In the genomic region with DNA sequence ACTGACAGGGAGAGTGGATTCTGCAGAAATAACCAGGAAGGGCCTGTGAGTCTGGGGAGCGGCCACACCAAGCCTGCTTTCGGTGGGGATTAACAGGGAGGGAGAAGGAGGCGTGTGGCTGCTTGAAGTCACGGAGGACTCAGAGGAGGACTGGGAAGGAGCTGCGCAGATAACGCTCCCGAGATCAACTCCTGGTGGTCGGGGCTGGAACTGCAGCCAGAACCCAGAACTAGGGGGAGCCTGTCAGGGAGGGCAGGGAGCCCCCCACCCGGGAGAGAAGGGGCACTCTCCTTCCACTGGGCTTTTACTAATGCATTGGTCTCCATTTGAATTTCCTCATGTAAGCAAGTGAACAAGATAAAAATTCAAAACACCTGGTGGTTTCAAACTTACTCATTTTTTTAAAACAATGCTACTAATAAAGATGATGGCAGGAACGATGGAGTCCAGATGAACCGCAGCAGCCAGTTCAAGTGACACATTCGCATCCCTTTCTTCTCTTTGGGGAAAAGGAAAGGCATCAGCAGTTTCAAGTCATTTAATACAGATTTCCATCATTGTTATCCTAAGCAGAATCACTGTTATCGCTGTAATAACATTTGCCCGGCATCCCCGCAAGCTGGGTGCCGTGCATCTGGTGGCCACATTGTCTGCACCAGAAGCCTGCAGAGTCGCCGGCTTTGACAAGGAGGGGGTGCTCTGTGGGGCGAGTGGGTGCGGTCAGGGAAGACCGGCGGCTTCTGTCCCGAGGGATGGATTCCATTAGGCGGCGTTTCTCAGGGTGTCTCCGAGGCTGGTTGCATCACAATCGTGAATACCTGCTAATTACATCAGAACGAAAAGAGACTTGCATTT, we compare ENCODE assay signal across 8 cellular contexts.
DNase-seq lines count a peak whose midpoint lies in the region; TF ChIP-seq lines count a peak whose summit lies in the region.

No MANE protein-coding gene starts in this region.

- peaks cover 2% of the 10 kb centered on the region for H3K4me1 Mint-ChIP-seq in T-helper 2 cell treated with Interferon-gamma antibody and Interleukin-4, amounts not matched to agents 5 μg/mL and 100 μg/mL, for 36 hours (ENCODE audit: low read depth)

- H3K4me3 ChIP-seq in ACC112 (ENCODE audit: low read depth, low read length): peak overlapping the region; percentile 70
- H3K4me3 ChIP-seq in H7 (ENCODE audit: insufficient read depth, low read depth, low read length): no peak overlapping the region
- H3K4me3 ChIP-seq in mammary epithelial cell (replicated peaks in 1 of 3; ENCODE audit: insufficient read depth in 1 of 3, low read depth in 2 of 3, low read length in 3 of 3): no peak overlapping the region

- no peaks in the 10 kb centered on the region for H3K36me3 Mint-ChIP-seq in T-helper 2 cell treated with Interferon-gamma antibody and Interleukin-4, amounts not matched to agents 5 μg/mL and 100 μg/mL, for 36 hours (ENCODE audit: low read depth)

- no TSS peak for BruUV-seq in mammary epithelial cell (replicated peaks; lab: Mats Ljungman, UMichigan)

- no peaks in the 10 kb centered on the region for H3K27me3 ChIP-seq in ACC112 (ENCODE audit: insufficient read depth, low read length)
- H3K27me3 ChIP-seq in H7 (ENCODE audit: control insufficient read depth, insufficient read depth, low read length): no peaks in the 10 kb centered on the region; the same call in 1 of the 2 replicates
- H3K27me3 ChIP-seq in mammary epithelial cell (ENCODE audit: insufficient read depth, low read length): no peaks in the 10 kb centered on the region

- no peak overlapping the region for H3K4me3 Mint-ChIP-seq in T-helper 2 cell treated with Interferon-gamma antibody and Interleukin-4, amounts not matched to agents 5 μg/mL and 100 μg/mL, for 36 hours

- H2AFZ ChIP-seq in ACC112 (ENCODE audit: low read length, unreplicated experiment) (peak overlapping the region; percentile 32), mammary epithelial cell (ENCODE audit: low read depth, low read length) (peak overlapping the region; percentile 73)

- no peaks in the 10 kb centered on the region for H3K9me3 ChIP-seq in mammary epithelial cell (replicated peaks; ENCODE audit: insufficient read depth, low read length)

- WGBS in mammary epithelial cell (ENCODE audit: low coverage, missing lambda C conversion rate): 26% methylated on average over 26 of the region's 28 CpGs

- no peaks in the 10 kb centered on the region for H4K20me1 ChIP-seq in mammary epithelial cell (ENCODE audit: insufficient read depth, low read length)

- peaks cover 21% of the 10 kb centered on the region for H3K27me3 Mint-ChIP-seq in T-helper 2 cell treated with Interferon-gamma antibody and Interleukin-4, amounts not matched to agents 5 μg/mL and 100 μg/mL, for 36 hours (ENCODE audit: low read depth)

- H3K27ac Mint-ChIP-seq in T-helper 2 cell treated with Interferon-gamma antibody and Interleukin-4, amounts not matched to agents 5 μg/mL and 100 μg/mL, for 36 hours: no peak overlapping the region

- TF ChIP-seq CTCF in mammary epithelial cell (conservative IDR thresholded peaks at IDR 0.05 in 1 of 2, IDR thresholded peaks at IDR 0.05 in 1 of 2; ENCODE audit: extremely low read depth in 1 of 2, insufficient read depth in 1 of 2, low read depth in 1 of 2, low read length in 2 of 2): peak; percentile 66 to 85

- DNase-seq in H7 (peak; percentile 91), mammary epithelial cell (peak; percentile 39), left kidney (ENCODE audit: low read depth, low spot score) (peak; percentile 74), NCI-H1092 treated with DMSO at 0.1 percent for 48 hours (lab: John Stamatoyannopoulos, UW) (no peak), SKM-1 (lab: John Stamatoyannopoulos, UW; ENCODE audit: unreplicated experiment) (no peak)
- DNase-seq in T-helper 2 cell treated with Interferon-gamma antibody and Interleukin-4, amounts not matched to agents 5 μg/mL and 100 μg/mL, for 36 hours (ENCODE audit: low spot score): peak; percentile 14
- peak; percentile 9 to 51 (median 9) for DNase-seq in stimulated activated CD4-positive, alpha-beta T cell treated with anti-CD3 and anti-CD28 coated beads, TNF-alpha, amount 100 ng/mL, for 24 hours (ENCODE audit: low read depth in 3 of 3)

- H3K9me3 Mint-ChIP-seq in T-helper 2 cell treated with Interferon-gamma antibody and Interleukin-4, amounts not matched to agents 5 μg/mL and 100 μg/mL, for 36 hours: no peaks in the 10 kb centered on the region

- peak overlapping the region; percentile 67 for H3K4me2 ChIP-seq in mammary epithelial cell (ENCODE audit: insufficient read depth, low read depth, low read length)

- no peaks in the 10 kb centered on the region for H3K79me2 ChIP-seq in ACC112 (ENCODE audit: control insufficient read depth, insufficient read depth, low read length, unreplicated experiment)
- H3K79me2 ChIP-seq in mammary epithelial cell (ENCODE audit: insufficient read depth, low read length): no peaks in the 10 kb centered on the region

- in situ Hi-C loops in mammary epithelial cell (cut with MboI; ENCODE audit: low sequenced_read_pairs in 2 of 2): no loop called here

- no peak overlapping the region for H3K9ac ChIP-seq in mammary epithelial cell (ENCODE audit: insufficient read depth, low read length)

- dilution Hi-C loops in mammary epithelial cell (cut with HindIII; ENCODE audit: low sequenced_read_pairs): loop anchor here (5.0 kb wide), 1 partner anchor 36 kb away; no protein-coding TSS in a partner anchor

- H3K4me1 ChIP-seq in ACC112 (ENCODE audit: control insufficient read depth, insufficient read depth, low read length, unreplicated experiment) (peaks cover 9% of the 10 kb centered on the region), mammary epithelial cell (ENCODE audit: insufficient read depth, low read length) (peaks cover 10% of the 10 kb centered on the region)

- intact Hi-C loops in mammary epithelial cell (cut with micrococcal nuclease): loop anchor here (2.0 kb wide), 1 partner anchor 187 kb away; no protein-coding TSS in a partner anchor

- H3K27ac ChIP-seq in ACC112 (ENCODE audit: low read depth, low read length) (peak overlapping the region; percentile 7), mammary epithelial cell (ENCODE audit: insufficient read depth, low read depth, low read length) (no peak overlapping the region)

- no peaks in the 10 kb centered on the region for H3K36me3 ChIP-seq in ACC112 (ENCODE audit: insufficient read depth, low read length)
- no peaks in the 10 kb centered on the region for H3K36me3 ChIP-seq in H7 (replicated peaks; ENCODE audit: control insufficient read depth, insufficient read depth, low read length)
- H3K36me3 ChIP-seq in mammary epithelial cell (ENCODE audit: insufficient read depth, low read length): no peaks in the 10 kb centered on the region

- CTCF ChIA-PET in mammary epithelial cell (lab: Charles Lee; ENCODE audit: low non-redundant PET): interaction anchor here (0.6 kb wide), 1 partner anchor 197 kb away, joined by 3 read pairs; no protein-coding TSS in a partner anchor

Comparison
In these comparisons a context has a peak if more than half of its experiments do, and no peak if none do; other contexts are left out.
1. DNase-seq: peak in H7 (single experiment), T-helper 2 cell treated with Interferon-gamma antibody and Interleukin-4, amounts not matched to agents 5 μg/mL and 100 μg/mL, for 36 hours (single experiment), mammary epithelial cell (single experiment), left kidney (single experiment) and stimulated activated CD4-positive, alpha-beta T cell treated with anti-CD3 and anti-CD28 coated beads, TNF-alpha, amount 100 ng/mL, for 24 hours (3 of 3); none in NCI-H1092 treated with DMSO at 0.1 percent for 48 hours (single experiment) and SKM-1 (single experiment).